16 cellular contexts compared by ENCODE assay signal in genomic region chr12:55815473-55815872, GRCh38. TPM values are rescaled to one million over a fixed set of nuclear protein-coding genes. Genes with fewer than 3 reads are reported as not detected.
DNase-seq lines count a peak whose midpoint lies in the region; ATAC-seq and TF ChIP-seq lines count a peak whose summit lies in the region.
"Had no signal": no experiment of that assay in that cellular context is flagged by ENCODE, and none has a peak within 500 bp of the region (broad histone marks: within the 10 kb centered on the region; RNA-seq: fewer than 3 reads in every experiment).

No MANE protein-coding gene starts in this region.

- peaks cover 88% of the 10 kb centered on the region for H3K79me2 ChIP-seq in OCI-LY3 (ENCODE audit: low read length)

- no peak for TF ChIP-seq POLR2A in esophagus muscularis mucosa (IDR thresholded peaks at IDR 0.05; ENCODE audit: low read depth)
- TF ChIP-seq POLR2A in prostate gland (IDR thresholded peaks at IDR 0.05), result no peak

- H3K27me3 Mint-ChIP-seq in progenitor cell of endocrine pancreas, result no peaks in the 10 kb centered on the region

- no peak overlapping the region for H3K27ac ChIP-seq in OCI-LY3 (ENCODE audit: low read length)
- no peak overlapping the region for H3K27ac ChIP-seq in esophagus muscularis mucosa (replicated peaks in 1 of 4)
- no peak overlapping the region for H3K27ac ChIP-seq in prostate gland

- H4K20me1 ChIP-seq in OCI-LY3 (ENCODE audit: insufficient read depth, low read length), result peaks cover 25% of the 10 kb centered on the region

- peaks cover 45% of the 10 kb centered on the region for H3K36me3 ChIP-seq in OCI-LY3 (replicated peaks; ENCODE audit: low read depth, low read length)
- peaks cover 2 to 41% (median 27%) of the 10 kb centered on the region in 4 donors for H3K36me3 ChIP-seq in esophagus muscularis mucosa
- H3K36me3 ChIP-seq in prostate gland, result peaks cover 0 to 5% of the 10 kb centered on the region in 2 donors

- H3K9ac ChIP-seq in OCI-LY3 (ENCODE audit: low read length), result no peak overlapping the region

- intact Hi-C loops in esophagus muscularis mucosa (cut with DNase I) (loop anchor here (5.0 kb wide), 1 partner anchor 78 kb away; no protein-coding TSS in a partner anchor), prostate gland (cut with DNase I) (loop anchor here (5.0 kb wide), 2 partner anchors 112 to 227 kb away; partner anchors contain the start of genes PYM1 and RPS26)

- peak overlapping the region; percentile 63 for H3K4me3 Mint-ChIP-seq in progenitor cell of endocrine pancreas (ENCODE audit: low read depth)
- H3K4me3 Mint-ChIP-seq: natural killer cell had no signal

- H3K4me1 Mint-ChIP-seq in progenitor cell of endocrine pancreas (ENCODE audit: low read depth), result peaks cover 26% of the 10 kb centered on the region

- peaks cover 14% of the 10 kb centered on the region for H3K36me3 Mint-ChIP-seq in progenitor cell of endocrine pancreas (ENCODE audit: insufficient read depth)
- H3K36me3 Mint-ChIP-seq: natural killer cell had no signal

- peak; percentile 22 for DNase-seq in activated effector memory CD4-positive, alpha-beta T cell treated with anti-CD3 and anti-CD28 coated beads, Interleukin-2, amount 50 U/mL, for 16 hours
- no peak for DNase-seq in activated effector memory CD4-positive, alpha-beta T cell treated with Interleukin-2 at 50 U/mL for 16 hours
- DNase-seq in esophagus muscularis mucosa (ENCODE audit: extremely low spot score), result peak; percentile 24
- DNase-seq in progenitor cell of endocrine pancreas (ENCODE audit: low spot score, unreplicated experiment), result no peak
- no peak for DNase-seq in prostate gland (ENCODE audit: low spot score)
- DNase-seq: activated CD4-positive, CD25-positive, alpha-beta regulatory T cell treated with anti-CD3 and anti-CD28 coated beads, Interleukin-2, amount 50 U/mL, for 72 hours; caudate nucleus; DMS79; natural killer cell; NCI-H1092 treated with DMSO at 0.1 percent for 48 hours; NCI-H510A; Right ventricle myocardium superior; stimulated activated CD4-positive, alpha-beta T cell treated with anti-CD3 and anti-CD28 coated beads, Interleukin-12 subunit alpha, Interleukin-12 subunit beta, amount 100 ng/mL, for 4 hours had no signal

- H2AFZ ChIP-seq in OCI-LY3 (ENCODE audit: low read depth, low read length), result no peak overlapping the region

- 85% methylated on average over 12 of the region's 12 CpGs for WGBS in esophagus muscularis mucosa
- WGBS in prostate gland, result 78% methylated on average over 12 of the region's 12 CpGs

- H3K4me3 ChIP-seq in OCI-LY3 (ENCODE audit: low read length) (no peak overlapping the region), esophagus muscularis mucosa (no peak overlapping the region), prostate gland (no peak overlapping the region)

- no peak for TF ChIP-seq EP300 in esophagus muscularis mucosa (IDR thresholded peaks at IDR 0.05)

- H3K27me3 ChIP-seq in OCI-LY3 (ENCODE audit: low read depth, low read length) (no peaks in the 10 kb centered on the region), esophagus muscularis mucosa (no peaks in the 10 kb centered on the region), prostate gland (replicated peaks; ENCODE audit: insufficient read depth) (no peaks in the 10 kb centered on the region)

- H3K9me3 Mint-ChIP-seq in progenitor cell of endocrine pancreas (ENCODE audit: low read depth), result no peaks in the 10 kb centered on the region
- H3K9me3 Mint-ChIP-seq: natural killer cell had no signal

- H3K4me2 ChIP-seq in OCI-LY3 (ENCODE audit: low read length), result peak overlapping the region; percentile 67

- ATAC-seq in HG03139 (IDR thresholded peaks at IDR 0.05; ENCODE audit: unreplicated experiment), result no peak
- ATAC-seq in HG03378 (IDR thresholded peaks at IDR 0.05; ENCODE audit: unreplicated experiment), result no peak
- ATAC-seq: natural killer cell had no signal

- TF ChIP-seq CTCF in OCI-LY3 (IDR thresholded peaks at IDR 0.05; ENCODE audit: low read depth, low read length) (no peak), esophagus muscularis mucosa (IDR thresholded peaks at IDR 0.05) (no peak), progenitor cell of endocrine pancreas (IDR thresholded peaks at IDR 0.05; ENCODE audit: unreplicated experiment) (no peak), prostate gland (IDR thresholded peaks at IDR 0.05) (no peak)

- H3K27ac Mint-ChIP-seq in progenitor cell of endocrine pancreas, result no peak overlapping the region
- H3K27ac Mint-ChIP-seq: natural killer cell had no signal

- peaks cover 17% of the 10 kb centered on the region for H3K4me1 ChIP-seq in OCI-LY3 (ENCODE audit: low read length)
- H3K4me1 ChIP-seq in esophagus muscularis mucosa, result peaks cover 45 to 77% (median 61%) of the 10 kb centered on the region in 4 donors
- peaks cover 5% of the 10 kb centered on the region for H3K4me1 ChIP-seq in prostate gland (replicated peaks)

- H3K9me3 ChIP-seq in OCI-LY3 (ENCODE audit: insufficient read depth, low read length), result no peaks in the 10 kb centered on the region
- no peaks in the 10 kb centered on the region for H3K9me3 ChIP-seq in esophagus muscularis mucosa
- no peaks in the 10 kb centered on the region for H3K9me3 ChIP-seq in prostate gland

RNA-seq across cellular contexts. Expression of gene SARNP, which starts 2.1 kb away (rescaled TPM):
- 10 to 100 TPM; 57.7 to 78.0 (median 70.1) TPM for total RNA-seq in esophagus muscularis mucosa
- 85.7 and 91.0 TPM in 2 replicates for total RNA-seq in progenitor cell of endocrine pancreas
- total RNA-seq in prostate gland, result 10 to 100 TPM; 65.9 to 75.9 TPM

RNA-seq across cellular contexts. Expression of gene ORMDL2, which starts 2.4 kb away (rescaled TPM):
- 10 to 100 TPM in 2 of 4 donors, 1 to 10 TPM in 2; 8.3 to 15.7 (median 11.8) TPM for total RNA-seq in esophagus muscularis mucosa
- total RNA-seq in progenitor cell of endocrine pancreas, result 36.5 and 40.5 TPM in 2 replicates
- 10 to 100 TPM; 23.1 to 29.3 TPM for total RNA-seq in prostate gland

RNA-seq across cellular contexts. Expression of gene DNAJC14, which starts 13.9 kb away (rescaled TPM):
- total RNA-seq in esophagus muscularis mucosa (10 to 100 TPM; 23.7 to 33.7 (median 30.0) TPM), progenitor cell of endocrine pancreas (37.6 and 38.6 TPM in 2 replicates), prostate gland (10 to 100 TPM; 58.0 to 79.6 TPM)

RNA-seq across cellular contexts. Expression of gene MMP19, which starts 27.3 kb away (rescaled TPM):
- total RNA-seq in esophagus muscularis mucosa (10 to 100 TPM in 2 of 4 donors, 1 to 10 TPM in 2; 5.5 to 17.4 (median 8.5) TPM), progenitor cell of endocrine pancreas (0.62 and 0.89 TPM in 2 replicates), prostate gland (1 to 10 TPM in 1 of 2 donors, under 1 TPM in 1; 0.46 to 2.6 TPM)

Comparison
In these comparisons a context has a peak if more than half of its experiments do, and no peak if none do; other contexts are left out.
1. DNase-seq: peak in activated effector memory CD4-positive, alpha-beta T cell treated with anti-CD3 and anti-CD28 coated beads, Interleukin-2, amount 50 U/mL, for 16 hours (single experiment) and esophagus muscularis mucosa (single experiment); none in activated effector memory CD4-positive, alpha-beta T cell treated with Interleukin-2 at 50 U/mL for 16 hours (single experiment), progenitor cell of endocrine pancreas (single experiment) and prostate gland (single experiment).